11 cellular contexts compared by ENCODE assay signal in genomic region chr4:2295535-2296442, GRCh38. TPM values are rescaled to one million over a fixed set of nuclear protein-coding genes. Genes with fewer than 3 reads are reported as not detected.
DNase-seq lines count a peak whose midpoint lies in the region; ATAC-seq and TF ChIP-seq lines count a peak whose summit lies in the region.
"Had no signal": no experiment of that assay in that cellular context is flagged by ENCODE, and none has a peak within 500 bp of the region (broad histone marks: within the 10 kb centered on the region; RNA-seq: fewer than 3 reads in every experiment).

No MANE protein-coding gene starts in this region.

- no peak for TF ChIP-seq CTCF in NB4 (IDR thresholded peaks at IDR 0.05; ENCODE audit: low read depth, low read length)
- peak; percentile 32 for TF ChIP-seq CTCF in endodermal cell (conservative IDR thresholded peaks at IDR 0.05)

- no peak for TF ChIP-seq POLR2A in NB4 (IDR thresholded peaks at IDR 0.05; ENCODE audit: extremely low read depth, insufficient read length)

- H3K36me3 Mint-ChIP-seq in activated T-cell treated with anti-CD3 and anti-CD28 coated beads, Interleukin-2, amount 50 U/mL, for 24 hours (ENCODE audit: low read depth), result no peaks in the 10 kb centered on the region
- no peaks in the 10 kb centered on the region for H3K36me3 Mint-ChIP-seq in endodermal cell (ENCODE audit: low read depth)
- no peaks in the 10 kb centered on the region for H3K36me3 Mint-ChIP-seq in stimulated activated naive B cell treated with anti-CD40 and anti-IgM and Interleukin-4, amounts not matched to agents 10 μg/mL and 1 μg/mL and 100 μg/mL, for 72 hours

- H3K4me1 ChIP-seq in endodermal cell (ENCODE audit: control insufficient read depth, insufficient read depth, low read length), result no peaks in the 10 kb centered on the region

- no peaks in the 10 kb centered on the region for H3K27me3 ChIP-seq in endodermal cell (ENCODE audit: control insufficient read depth, insufficient read depth, low read length, poor library complexity, severe bottlenecking)
- H3K27me3 ChIP-seq: transverse colon had no signal

- no peak overlapping the region for H3K4me3 Mint-ChIP-seq in activated T-cell treated with anti-CD3 and anti-CD28 coated beads, Interleukin-2, amount 50 U/mL, for 24 hours
- H3K4me3 Mint-ChIP-seq in endodermal cell, result no peak overlapping the region
- H3K4me3 Mint-ChIP-seq in stimulated activated naive B cell treated with anti-CD40 and anti-IgM and Interleukin-4, amounts not matched to agents 10 μg/mL and 1 μg/mL and 100 μg/mL, for 72 hours, result no peak overlapping the region
- H3K4me3 Mint-ChIP-seq: dendritic cell treated with granulocyte-macrophage colony-stimulating factor and Interleukin-4, amounts not matched to agents 40 ng/mL and 50 ng/mL, for 4 days had no signal

- H3K4me3 ChIP-seq in NB4 (ENCODE audit: low read depth, low read length) (no peak overlapping the region), endodermal cell (ENCODE audit: low read length) (no peak overlapping the region)
- H3K4me3 ChIP-seq: transverse colon had no signal

- H3K4me1 Mint-ChIP-seq in activated T-cell treated with anti-CD3 and anti-CD28 coated beads, Interleukin-2, amount 50 U/mL, for 24 hours (ENCODE audit: low read depth), result peaks cover 52% of the 10 kb centered on the region
- no peaks in the 10 kb centered on the region for H3K4me1 Mint-ChIP-seq in endodermal cell
- H3K4me1 Mint-ChIP-seq in stimulated activated naive B cell treated with anti-CD40 and anti-IgM and Interleukin-4, amounts not matched to agents 10 μg/mL and 1 μg/mL and 100 μg/mL, for 72 hours, result peaks cover 9 to 14% of the 10 kb centered on the region in 2 donors

- no peaks in the 10 kb centered on the region for H3K27me3 Mint-ChIP-seq in activated T-cell treated with anti-CD3 and anti-CD28 coated beads, Interleukin-2, amount 50 U/mL, for 24 hours
- H3K27me3 Mint-ChIP-seq in endodermal cell (ENCODE audit: insufficient read depth), result peaks cover 3% of the 10 kb centered on the region
- peaks cover 11 to 16% of the 10 kb centered on the region in 2 donors for H3K27me3 Mint-ChIP-seq in stimulated activated naive B cell treated with anti-CD40 and anti-IgM and Interleukin-4, amounts not matched to agents 10 μg/mL and 1 μg/mL and 100 μg/mL, for 72 hours

- H3K9ac ChIP-seq in endodermal cell (ENCODE audit: extremely low read depth, low read length, poor library complexity, severe bottlenecking), result no peak overlapping the region

- 90 to 95% methylated on average over 12 to 20 of the region's 20 CpGs for WGBS in endodermal cell (ENCODE audit: insufficient coverage in 1 of 2, insufficient read length in 1 of 2), 2 experiments

- peak overlapping the region; percentile 26 for H3K27ac Mint-ChIP-seq in activated T-cell treated with anti-CD3 and anti-CD28 coated beads, Interleukin-2, amount 50 U/mL, for 24 hours
- H3K27ac Mint-ChIP-seq in endodermal cell, result peak overlapping the region; percentile 45
- H3K27ac Mint-ChIP-seq in stimulated activated naive B cell treated with anti-CD40 and anti-IgM and Interleukin-4, amounts not matched to agents 10 μg/mL and 1 μg/mL and 100 μg/mL, for 72 hours, result peak overlapping the region; percentile 11
- H3K27ac Mint-ChIP-seq: dendritic cell treated with granulocyte-macrophage colony-stimulating factor and Interleukin-4, amounts not matched to agents 40 ng/mL and 50 ng/mL, for 4 days had no signal

- peak; percentile 38 for DNase-seq in activated T-cell treated with anti-CD3 and anti-CD28 coated beads, Interleukin-2, amount 50 U/mL, for 24 hours
- DNase-seq in activated T-cell treated with anti-CD3 and anti-CD28 coated beads for 4 hours (no peak), NB4 (ENCODE audit: low read depth) (peak; percentile 37), endodermal cell (peak; percentile 61)
- DNase-seq in stimulated activated naive B cell treated with anti-CD40 and anti-IgM and Interleukin-4, amounts not matched to agents 10 μg/mL and 1 μg/mL and 100 μg/mL, for 72 hours, result no peak
- DNase-seq in stimulated activated CD4-positive, alpha-beta T cell treated with anti-CD3 and anti-CD28 coated beads, Interleukin-2, amount 100 ng/mL, for 48 hours, result no peak
- DNase-seq: nucleus accumbens, transverse colon had no signal

- no peaks in the 10 kb centered on the region for H3K36me3 ChIP-seq in endodermal cell (ENCODE audit: control insufficient read depth, insufficient read depth, low read length)
- H3K36me3 ChIP-seq: transverse colon had no signal

- H3K9me3 ChIP-seq in endodermal cell (ENCODE audit: control insufficient read depth, low read length), result no peaks in the 10 kb centered on the region
- H3K9me3 ChIP-seq: transverse colon had no signal

- no peak overlapping the region for H3K27ac ChIP-seq in endodermal cell (ENCODE audit: low read depth, low read length)
- H3K27ac ChIP-seq: transverse colon had no signal

- no peak for ATAC-seq in stimulated activated naive B cell treated with anti-CD40 and anti-IgM and Interleukin-4, amounts not matched to agents 10 μg/mL and 1 μg/mL and 100 μg/mL, for 72 hours (replicated peaks)
- no peak for ATAC-seq in GM21367 (IDR thresholded peaks at IDR 0.05; ENCODE audit: unreplicated experiment)
- no peak for ATAC-seq in HG02840 (IDR thresholded peaks at IDR 0.05; ENCODE audit: low FRiP score, unreplicated experiment)

- no peaks in the 10 kb centered on the region for H3K9me3 Mint-ChIP-seq in activated T-cell treated with anti-CD3 and anti-CD28 coated beads, Interleukin-2, amount 50 U/mL, for 24 hours
- H3K9me3 Mint-ChIP-seq in endodermal cell, result peaks cover 14% of the 10 kb centered on the region
- H3K9me3 Mint-ChIP-seq in stimulated activated naive B cell treated with anti-CD40 and anti-IgM and Interleukin-4, amounts not matched to agents 10 μg/mL and 1 μg/mL and 100 μg/mL, for 72 hours, result no peaks in the 10 kb centered on the region
- H3K9me3 Mint-ChIP-seq: dendritic cell treated with granulocyte-macrophage colony-stimulating factor and Interleukin-4, amounts not matched to agents 40 ng/mL and 50 ng/mL, for 4 days had no signal

RNA-seq across cellular contexts. Expression of gene MXD4, which starts 33.9 kb away (rescaled TPM):
- total RNA-seq in endodermal cell, result 10 to 100 TPM; 46.0 to 78.8 TPM
- polyA plus RNA-seq in endodermal cell (2013, experiment 1 of 2), result 44.5 TPM
- 46.2 TPM for polyA plus RNA-seq in endodermal cell (2013, experiment 2 of 2)

RNA-seq across cellular contexts. Expression of gene HAUS3, which starts 53.9 kb away (rescaled TPM):
- 10 to 100 TPM; 17.0 to 22.6 TPM for total RNA-seq in endodermal cell
- 17.3 TPM for polyA plus RNA-seq in endodermal cell (2013, experiment 1 of 2)
- 17.0 TPM for polyA plus RNA-seq in endodermal cell (2013, experiment 2 of 2)

RNA-seq across cellular contexts. Expression of gene POLN, which starts 53.9 kb away (rescaled TPM):
- total RNA-seq in endodermal cell, result 1 to 10 TPM; 2.8 to 2.9 TPM
- 1.0 TPM for polyA plus RNA-seq in endodermal cell (2013, experiment 1 of 2)
- polyA plus RNA-seq in endodermal cell (2013, experiment 2 of 2), result 0.70 TPM

Comparison
In these comparisons a context has a peak if more than half of its experiments do, and no peak if none do; other contexts are left out.
1. DNase-seq: peak in activated T-cell treated with anti-CD3 and anti-CD28 coated beads, Interleukin-2, amount 50 U/mL, for 24 hours (single experiment), NB4 (single experiment) and endodermal cell (single experiment); none in activated T-cell treated with anti-CD3 and anti-CD28 coated beads for 4 hours (single experiment), stimulated activated naive B cell treated with anti-CD40 and anti-IgM and Interleukin-4, amounts not matched to agents 10 μg/mL and 1 μg/mL and 100 μg/mL, for 72 hours (single experiment) and stimulated activated CD4-positive, alpha-beta T cell treated with anti-CD3 and anti-CD28 coated beads, Interleukin-2, amount 100 ng/mL, for 48 hours (0 of 2).
2. Peak in every context shown above with its lines, with median percentiles within 50 percentile points of each other: H3K27ac Mint-ChIP-seq.